8 cellular contexts compared by ENCODE assay signal in genomic region chr3:56758539-56758981, GRCh38. TPM values are rescaled to one million over a fixed set of nuclear protein-coding genes. Genes with fewer than 3 reads are reported as not detected.
A peak's percentile ranks its signal among the peaks of the same experiment; 100 is the strongest.
DNase-seq lines count a peak whose midpoint lies in the region; ATAC-seq and TF ChIP-seq lines count a peak whose summit lies in the region.

No MANE protein-coding gene starts in this region.

- peaks cover 13% of the 10 kb centered on the region for H3K36me3 Mint-ChIP-seq in stimulated activated effector memory CD8-positive, alpha-beta T cell treated with anti-CD3 and anti-CD28 coated beads, Interleukin-12 subunit alpha, Interleukin-12 subunit beta, amount 100 ng/mL, for 72 hours

- no peak for TF ChIP-seq CTCF in GM06990 (IDR thresholded peaks at IDR 0.05; ENCODE audit: insufficient read depth, low read length, poor library complexity, severe bottlenecking)

- H3K4me3 ChIP-seq in GM06990 (replicated peaks; ENCODE audit: low read depth, low read length) = peak overlapping the region; percentile 32; the same call in 1 of the 2 replicates

- ATAC-seq in GM21619 (IDR thresholded peaks at IDR 0.05; ENCODE audit: unreplicated experiment) = peak; percentile 77
- peak; percentile 88 for ATAC-seq in stimulated activated effector memory CD8-positive, alpha-beta T cell treated with anti-CD3 and anti-CD28 coated beads, Interleukin-12 subunit alpha, Interleukin-12 subunit beta, amount 100 ng/mL, for 72 hours
- no peak for ATAC-seq in HG03039 (IDR thresholded peaks at IDR 0.05; ENCODE audit: unreplicated experiment)

- H3K4me3 Mint-ChIP-seq in stimulated activated effector memory CD8-positive, alpha-beta T cell treated with anti-CD3 and anti-CD28 coated beads, Interleukin-12 subunit alpha, Interleukin-12 subunit beta, amount 100 ng/mL, for 72 hours = peak overlapping the region; percentile 51

- peak; percentile 64 for DNase-seq in GM06990 (ENCODE audit: extremely low read depth, insufficient read length)
- DNase-seq in KBM-7 = peak; percentile 56
- peak; percentile 33 for DNase-seq in activated T-cell treated with anti-CD3 and anti-CD28 coated beads, Interleukin-2, amount 50 U/mL, for 1 hour
- peak; percentile 55 for DNase-seq in glomerular endothelial cell (ENCODE audit: extremely low read depth, low read depth, low spot score)
- no peak for DNase-seq in stimulated activated effector memory CD8-positive, alpha-beta T cell treated with anti-CD3 and anti-CD28 coated beads, Interleukin-12 subunit alpha, Interleukin-12 subunit beta, amount 100 ng/mL, for 72 hours (ENCODE audit: low spot score in 2 of 2)
- DNase-seq in retina = no peak

- peak overlapping the region; percentile 15 for H3K27ac Mint-ChIP-seq in stimulated activated effector memory CD8-positive, alpha-beta T cell treated with anti-CD3 and anti-CD28 coated beads, Interleukin-12 subunit alpha, Interleukin-12 subunit beta, amount 100 ng/mL, for 72 hours

- H3K36me3 ChIP-seq in GM06990 (ENCODE audit: control insufficient read depth, insufficient read depth, low read length) = no peaks in the 10 kb centered on the region

- peaks cover 76% of the 10 kb centered on the region for H3K4me1 Mint-ChIP-seq in stimulated activated effector memory CD8-positive, alpha-beta T cell treated with anti-CD3 and anti-CD28 coated beads, Interleukin-12 subunit alpha, Interleukin-12 subunit beta, amount 100 ng/mL, for 72 hours

- no peaks in the 10 kb centered on the region for H3K27me3 ChIP-seq in GM06990 (replicated peaks; ENCODE audit: control insufficient read depth, insufficient read depth, low read length)

- H3K9me3 Mint-ChIP-seq in stimulated activated effector memory CD8-positive, alpha-beta T cell treated with anti-CD3 and anti-CD28 coated beads, Interleukin-12 subunit alpha, Interleukin-12 subunit beta, amount 100 ng/mL, for 72 hours = no peaks in the 10 kb centered on the region

- in situ Hi-C loops in KBM-7 (cut with MboI; ENCODE audit: low pct_unique_long_range_greater_than_20kb, low sequenced_read_pairs) = no loop called here

RNA-seq across cellular contexts. Expression of gene ARHGEF3, which starts 43.2 kb away (rescaled TPM):
- 13.4 and 24.6 TPM in 2 replicates for total RNA-seq in glomerular endothelial cell

Comparison
In these comparisons a context has a peak if more than half of its experiments do, and no peak if none do; other contexts are left out.
1. DNase-seq: peak in GM06990 (single experiment), KBM-7 (single experiment), activated T-cell treated with anti-CD3 and anti-CD28 coated beads, Interleukin-2, amount 50 U/mL, for 1 hour (single experiment) and glomerular endothelial cell (single experiment); none in stimulated activated effector memory CD8-positive, alpha-beta T cell treated with anti-CD3 and anti-CD28 coated beads, Interleukin-12 subunit alpha, Interleukin-12 subunit beta, amount 100 ng/mL, for 72 hours (0 of 2) and retina (single experiment).